In the genomic region with DNA sequence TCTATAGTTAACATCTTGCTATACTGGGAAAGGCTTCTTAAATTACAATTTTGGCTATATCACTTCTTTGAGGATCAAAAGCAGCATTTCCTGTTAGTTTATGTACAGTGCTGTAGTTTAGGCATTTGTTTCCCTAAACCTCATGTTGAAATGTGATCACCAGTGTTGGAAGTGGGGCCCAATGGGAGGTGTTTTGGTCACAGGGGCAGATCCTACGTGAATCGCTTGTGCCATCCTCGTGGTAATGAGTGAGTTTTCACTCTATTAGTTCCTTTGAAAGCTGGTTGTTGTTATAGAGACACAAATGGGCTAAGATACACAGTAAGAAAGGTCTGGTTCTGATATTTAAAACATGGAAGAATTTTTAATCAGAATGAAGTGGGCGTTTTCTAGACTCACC, we compare ENCODE assay signal across 21 cellular contexts. TPM values are rescaled to one million over a fixed set of nuclear protein-coding genes. Genes with fewer than 3 reads are reported as not detected.
DNase-seq lines count a peak whose midpoint lies in the region; ATAC-seq, FAIRE-seq and TF ChIP-seq lines count a peak whose summit lies in the region.
"Had no signal": no experiment of that assay in that cellular context is flagged by ENCODE, and none has a peak within 500 bp of the region (broad histone marks: within the 10 kb centered on the region; RNA-seq: fewer than 3 reads in every experiment).

No MANE protein-coding gene starts in this region.

- peaks cover 41% of the 10 kb centered on the region for H3K36me3 ChIP-seq in RWPE2 (ENCODE audit: low read depth)
- peaks cover 0 to 24% (median 0%) of the 10 kb centered on the region in 3 donors for H3K36me3 ChIP-seq in pancreas

- no peaks in the 10 kb centered on the region for H3K27me3 Mint-ChIP-seq in Calu3 (ENCODE audit: unreplicated experiment)
- H3K27me3 Mint-ChIP-seq in activated CD4-positive, alpha-beta T cell treated with anti-CD3 and anti-CD28 coated beads, Interleukin-2, amount 10 ng/mL, durations not matched to agents 24 days and 14 days = no peaks in the 10 kb centered on the region
- H3K27me3 Mint-ChIP-seq: CD4-positive, alpha-beta memory T cell had no signal

- no peak overlapping the region for H3K4me3 ChIP-seq in RWPE2 (ENCODE audit: severe bottlenecking)
- no peak overlapping the region for H3K4me3 ChIP-seq in pancreas
- H3K4me3 ChIP-seq: GM23248 had no signal

- DNase-seq in NCI-H69 (lab: John Stamatoyannopoulos, UW) (peak; percentile 33), RWPE2 (ENCODE audit: low spot score) (no peak), foreskin melanocyte (peak; percentile 9), medulla oblongata (ENCODE audit: extremely low spot score) (peak; percentile 33), Calu3 (no peak), pancreas (no peak)
- no peak for DNase-seq in activated CD4-positive, alpha-beta T cell treated with anti-CD3 and anti-CD28 coated beads, Interleukin-2, amount 10 ng/mL, durations not matched to agents 24 days and 14 days
- DNase-seq: C1 segment of cervical spinal cord; CD4-positive, alpha-beta memory T cell; DMS153; DND-41; GM23248; H7; HCEC 1CT had no signal

- H3K27me3 ChIP-seq in RWPE2 (ENCODE audit: insufficient read depth, poor library complexity, severe bottlenecking) = no peaks in the 10 kb centered on the region
- no peaks in the 10 kb centered on the region for H3K27me3 ChIP-seq in pancreas

- intact Hi-C loops in Calu3 (cut with micrococcal nuclease; ENCODE audit: unreplicated experiment) (no loop called here), pancreas (cut with DNase I) (no loop called here)
- intact Hi-C loops in activated CD4-positive, alpha-beta T cell treated with anti-CD3 and anti-CD28 coated beads, Interleukin-2, amount 10 ng/mL, durations not matched to agents 24 days and 14 days (cut with micrococcal nuclease) = no loop called here

- no peaks in the 10 kb centered on the region for H3K4me1 Mint-ChIP-seq in Calu3 (ENCODE audit: low read depth, unreplicated experiment)
- H3K4me1 Mint-ChIP-seq in activated CD4-positive, alpha-beta T cell treated with anti-CD3 and anti-CD28 coated beads, Interleukin-2, amount 10 ng/mL, durations not matched to agents 24 days and 14 days = no peaks in the 10 kb centered on the region
- H3K4me1 Mint-ChIP-seq: CD4-positive, alpha-beta memory T cell had no signal

- H3K9me3 ChIP-seq in RWPE2 (ENCODE audit: severe bottlenecking) = peaks cover 4% of the 10 kb centered on the region
- no peaks in the 10 kb centered on the region for H3K9me3 ChIP-seq in pancreas

- no TSS peak for BruUV-seq in Calu3 (replicated peaks; lab: Mats Ljungman, UMichigan)

- peaks cover 4% of the 10 kb centered on the region for H3K36me3 Mint-ChIP-seq in Calu3 (ENCODE audit: insufficient read depth, unreplicated experiment)
- H3K36me3 Mint-ChIP-seq in activated CD4-positive, alpha-beta T cell treated with anti-CD3 and anti-CD28 coated beads, Interleukin-2, amount 10 ng/mL, durations not matched to agents 24 days and 14 days (ENCODE audit: low read depth) = peaks cover 41% of the 10 kb centered on the region

- CTCF ChIA-PET in Calu3 (lab: Charles Lee) = no interaction called here

- no peak overlapping the region for H3K4me3 Mint-ChIP-seq in Calu3 (ENCODE audit: low read depth, unreplicated experiment)
- no peak overlapping the region for H3K4me3 Mint-ChIP-seq in activated CD4-positive, alpha-beta T cell treated with anti-CD3 and anti-CD28 coated beads, Interleukin-2, amount 10 ng/mL, durations not matched to agents 24 days and 14 days
- H3K4me3 Mint-ChIP-seq: CD4-positive, alpha-beta memory T cell had no signal

- H3K9me3 Mint-ChIP-seq in Calu3 (ENCODE audit: low read depth, unreplicated experiment) = no peaks in the 10 kb centered on the region
- peaks cover 4% of the 10 kb centered on the region for H3K9me3 Mint-ChIP-seq in activated CD4-positive, alpha-beta T cell treated with anti-CD3 and anti-CD28 coated beads, Interleukin-2, amount 10 ng/mL, durations not matched to agents 24 days and 14 days
- H3K9me3 Mint-ChIP-seq: CD4-positive, alpha-beta memory T cell had no signal

- ATAC-seq in RWPE2 (ENCODE audit: low read depth) (no peak), pancreas (no peak), GM19035 (IDR thresholded peaks at IDR 0.05; ENCODE audit: unreplicated experiment) (no peak)

- H3K27ac Mint-ChIP-seq in Calu3 (ENCODE audit: unreplicated experiment) = no peak overlapping the region
- no peak overlapping the region for H3K27ac Mint-ChIP-seq in activated CD4-positive, alpha-beta T cell treated with anti-CD3 and anti-CD28 coated beads, Interleukin-2, amount 10 ng/mL, durations not matched to agents 24 days and 14 days

- no peak for FAIRE-seq in pancreas (lab: Jason Lieb, UNC)
- FAIRE-seq: G401.6, GM12892, H1 had no signal

- H3K4me1 ChIP-seq in RWPE2 (ENCODE audit: insufficient read depth, poor library complexity, severe bottlenecking) (peaks cover 18% of the 10 kb centered on the region), pancreas (no peaks in the 10 kb centered on the region)

- WGBS in pancreas, 2 donors = 80 to 94% methylated on average over 4 of the region's 4 CpGs

- H3K27ac ChIP-seq in RWPE2 (ENCODE audit: poor library complexity, severe bottlenecking) (peak overlapping the region; percentile 84), pancreas (no peak overlapping the region)
- H3K27ac ChIP-seq: GM23248 had no signal

- TF ChIP-seq CTCF in RWPE2 (IDR thresholded peaks at IDR 0.05; ENCODE audit: poor library complexity, severe bottlenecking) (no peak), Calu3 (IDR thresholded peaks at IDR 0.05; ENCODE audit: unreplicated experiment) (no peak), pancreas (IDR thresholded peaks at IDR 0.05) (no peak)

RNA-seq across cellular contexts. Expression of a gene that starts 5.8 kb away (rescaled TPM):
- total RNA-seq in Calu3 (2022) (not detected in 2 replicates), pancreas (not detected)
- polyA plus RNA-seq in pancreas = not detected
- total RNA-seq in activated CD4-positive, alpha-beta T cell treated with anti-CD3 and anti-CD28 coated beads, Interleukin-2, amount 10 ng/mL, durations not matched to agents 24 days and 14 days = not detected in 2 replicates
- total RNA-seq: A172; A673; CD4-positive, alpha-beta memory T cell; GM23248; H1; H7 had no signal
- polyA plus RNA-seq: BJ; CD4-positive, alpha-beta memory T cell; GM23248; H1 had no signal

RNA-seq across cellular contexts. Expression of a gene that starts 12.0 kb away (rescaled TPM):
- not detected in 2 replicates for total RNA-seq in Calu3 (2022)
- not detected for total RNA-seq in pancreas
- polyA plus RNA-seq in pancreas = not detected
- 0.09 TPM in 1 of 2 replicates, not detected in the other for total RNA-seq in activated CD4-positive, alpha-beta T cell treated with anti-CD3 and anti-CD28 coated beads, Interleukin-2, amount 10 ng/mL, durations not matched to agents 24 days and 14 days
- total RNA-seq: A172, A673, GM23248, H1, H7 had no signal
- polyA plus RNA-seq: BJ; CD4-positive, alpha-beta memory T cell; GM23248; H1 had no signal

Comparison
In these comparisons a context has a peak if more than half of its experiments do, and no peak if none do; other contexts are left out.
1. DNase-seq: peak in NCI-H69 (single experiment), foreskin melanocyte (single experiment) and medulla oblongata (single experiment); none in RWPE2 (single experiment), Calu3 (single experiment), pancreas (0 of 6) and activated CD4-positive, alpha-beta T cell treated with anti-CD3 and anti-CD28 coated beads, Interleukin-2, amount 10 ng/mL, durations not matched to agents 24 days and 14 days (single experiment).